ENCODE assay signal across 19 cellular contexts in genomic region chr7:55486991-55487390, GRCh38.
"Had no signal": no experiment of that assay in that cellular context is flagged by ENCODE, and none has a peak within 500 bp of the region (broad histone marks: within the 10 kb centered on the region; RNA-seq: fewer than 3 reads in every experiment).

No MANE protein-coding gene starts in this region.

- H3K27ac ChIP-seq: body of pancreas, epithelial cell of prostate, left lung, right atrium auricular region, vagina had no signal

- H3K9me3 ChIP-seq: body of pancreas, left lung, right atrium auricular region, vagina had no signal

- H3K4me3 Mint-ChIP-seq: activated CD8-positive, alpha-beta T cell treated with anti-CD3 and anti-CD28 coated beads for 36 hours; endodermal cell; naive thymus-derived CD8-positive, alpha-beta T cell; stimulated activated naive CD8-positive, alpha-beta T cell treated with anti-CD3 and anti-CD28 coated beads, Interleukin-15, Interleukin-2, amounts not matched to agents 100 ng/mL and 50 ng/mL, for 24 hours had no signal

- H3K9me3 Mint-ChIP-seq: activated CD8-positive, alpha-beta T cell treated with anti-CD3 and anti-CD28 coated beads for 36 hours; endodermal cell; naive thymus-derived CD8-positive, alpha-beta T cell; stimulated activated naive CD8-positive, alpha-beta T cell treated with anti-CD3 and anti-CD28 coated beads, Interleukin-15, Interleukin-2, amounts not matched to agents 100 ng/mL and 50 ng/mL, for 24 hours had no signal

- H3K27me3 Mint-ChIP-seq: activated CD8-positive, alpha-beta T cell treated with anti-CD3 and anti-CD28 coated beads for 36 hours; naive thymus-derived CD8-positive, alpha-beta T cell; progenitor cell of endocrine pancreas; stimulated activated naive CD8-positive, alpha-beta T cell treated with anti-CD3 and anti-CD28 coated beads, Interleukin-15, Interleukin-2, amounts not matched to agents 100 ng/mL and 50 ng/mL, for 24 hours had no signal

- H3K4me3 ChIP-seq: body of pancreas, left lung, right atrium auricular region, vagina had no signal

- H3K4me1 ChIP-seq: body of pancreas, left lung, vagina had no signal

- H3K27me3 ChIP-seq: body of pancreas, left lung, right atrium auricular region, vagina had no signal

- DNase-seq: activated CD4-positive, alpha-beta T cell treated with anti-CD3 and anti-CD28 coated beads for 48 hours; activated CD8-positive, alpha-beta T cell treated with anti-CD3 and anti-CD28 coated beads for 36 hours; activated effector memory CD4-positive, alpha-beta T cell treated with anti-CD3 and anti-CD28 coated beads, Interleukin-2, amount 50 U/mL, for 16 hours; activated T-cell treated with anti-CD3 and anti-CD28 coated beads, Interleukin-2, amount 50 U/mL, for 1 hour; body of pancreas; central memory CD4-positive, alpha-beta T cell; kidney; left lung; mammary epithelial cell; naive thymus-derived CD8-positive, alpha-beta T cell; stimulated activated CD4-positive, alpha-beta T cell treated with anti-CD3 and anti-CD28 coated beads, Interleukin-2, amount 100 ng/mL, for 24 hours; SW 1271; trophoblast cell had no signal

- H3K27ac Mint-ChIP-seq: activated CD8-positive, alpha-beta T cell treated with anti-CD3 and anti-CD28 coated beads for 36 hours; endodermal cell; progenitor cell of endocrine pancreas had no signal
